8 cellular contexts compared by ENCODE assay signal in the genomic region with DNA sequence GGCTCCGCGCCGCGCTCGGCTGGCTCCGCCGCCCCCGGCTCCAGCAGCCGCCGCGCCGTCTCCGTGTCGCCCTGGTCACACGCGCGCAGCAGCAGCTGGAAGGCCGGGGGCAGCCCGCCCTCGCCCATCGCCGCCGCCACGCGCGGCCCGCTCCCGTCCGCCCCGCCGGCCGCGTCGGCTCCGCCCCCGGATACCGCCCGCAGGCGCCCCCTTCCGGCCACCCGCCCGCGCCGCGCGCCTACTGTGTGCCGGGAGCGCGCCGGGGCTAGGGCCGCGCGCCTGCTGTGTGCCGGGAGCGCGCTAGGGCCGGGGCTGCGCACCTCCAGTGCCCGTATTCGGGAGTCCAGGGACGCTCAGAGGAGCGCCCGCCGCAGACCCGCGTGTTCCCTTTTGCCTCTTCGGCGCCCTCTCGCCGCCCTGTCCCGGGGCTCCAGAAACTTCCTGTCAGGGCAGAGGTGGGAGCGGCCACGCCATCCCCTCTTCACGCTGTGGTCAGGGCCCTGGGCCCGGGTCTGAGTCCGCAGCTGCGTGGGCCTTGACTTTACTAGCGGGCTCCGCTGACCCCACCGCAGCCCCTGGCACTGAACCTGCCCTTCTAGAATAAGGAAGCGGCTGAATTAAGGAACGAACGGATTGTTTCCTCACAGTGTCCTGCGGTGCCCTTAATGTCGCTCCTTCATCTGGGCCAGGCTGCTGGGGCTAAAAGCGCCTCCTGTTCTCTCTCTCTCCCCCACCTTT. TPM values are rescaled to one million over a fixed set of nuclear protein-coding genes. Genes with fewer than 3 reads are reported as not detected.
DNase-seq lines count a peak whose midpoint lies in the region; ATAC-seq and TF ChIP-seq lines count a peak whose summit lies in the region.

Gene ANKS6 (minus strand): TSS at position 192 of the 738 bp plus-strand sequence. CDS start 64 bp downstream, at position 128.

- H3K9me3 Mint-ChIP-seq in T-cell: peaks cover 0 to 11% (median 9%) of the 10 kb centered on the region in 3 donors

- H3K4me1 ChIP-seq in KMS-11 (ENCODE audit: low read depth, poor library complexity, severe bottlenecking): peaks cover 21% of the 10 kb centered on the region
- H3K4me1 ChIP-seq in adrenal gland (replicated peaks in 1 of 2): peaks cover 0 to 12% of the 10 kb centered on the region in 2 donors
- H3K4me1 ChIP-seq in left ventricle myocardium inferior: peaks cover 25% of the 10 kb centered on the region
- H3K4me1 ChIP-seq in prostate gland (replicated peaks): no peaks in the 10 kb centered on the region
- H3K4me1 ChIP-seq in upper lobe of right lung: peaks cover 11% of the 10 kb centered on the region

- H3K36me3 Mint-ChIP-seq in T-cell: peaks cover 3% of the 10 kb centered on the region

- H3K27me3 ChIP-seq in KMS-11 (ENCODE audit: insufficient read depth, low read depth) (no peaks in the 10 kb centered on the region), adrenal gland (no peaks in the 10 kb centered on the region), left ventricle myocardium inferior (ENCODE audit: low read depth) (no peaks in the 10 kb centered on the region), prostate gland (replicated peaks; ENCODE audit: insufficient read depth) (no peaks in the 10 kb centered on the region), upper lobe of right lung (no peaks in the 10 kb centered on the region)

- POLR2A ChIA-PET in T-cell (lab: Charles Lee): no interaction called here

- peaks cover 30 to 44% (median 37%) of the 10 kb centered on the region in 3 donors for H3K4me1 Mint-ChIP-seq in T-cell

- CTCF ChIA-PET in T-cell (lab: Charles Lee): no interaction called here

- H3K4me2 ChIP-seq in KMS-11: peak within 1 kb of the TSS; percentile 92

- H3K4me3 ChIP-seq in KMS-11 (IDR thresholded peaks at IDR 0.05; ENCODE audit: insufficient read depth, low read depth, low read length): no peak within 1 kb of the TSS
- peak within 1 kb of the TSS in 3 of 4 donors; percentile 28 to 87 (median 60) for H3K4me3 ChIP-seq in adrenal gland
- peak within 1 kb of the TSS; percentile 78 for H3K4me3 ChIP-seq in left ventricle myocardium inferior
- H3K4me3 ChIP-seq in prostate gland: peak within 1 kb of the TSS; percentile 47 to 56
- peak within 1 kb of the TSS; percentile 73 for H3K4me3 ChIP-seq in upper lobe of right lung

- H3K27ac Mint-ChIP-seq in T-cell: peak within 1 kb of the TSS; percentile 81 to 82

- no peaks in the 10 kb centered on the region for H3K36me3 ChIP-seq in KMS-11 (ENCODE audit: insufficient read depth)
- H3K36me3 ChIP-seq in adrenal gland (replicated peaks in 1 of 2): no peaks in the 10 kb centered on the region
- no peaks in the 10 kb centered on the region for H3K36me3 ChIP-seq in left ventricle myocardium inferior
- no peaks in the 10 kb centered on the region for H3K36me3 ChIP-seq in prostate gland
- H3K36me3 ChIP-seq in upper lobe of right lung: no peaks in the 10 kb centered on the region

- ATAC-seq in GM21723 (IDR thresholded peaks at IDR 0.05; ENCODE audit: unreplicated experiment) (peak; percentile 91), T-cell (replicated peaks in 1 of 4) (peak; percentile 93 to 96 (median 94)), upper lobe of right lung (peak; percentile 96)

- peak; percentile 30 to 55 for TF ChIP-seq POLR2A in adrenal gland (IDR thresholded peaks at IDR 0.05)
- TF ChIP-seq POLR2A in prostate gland (IDR thresholded peaks at IDR 0.05): peak; percentile 16

- H3K9ac ChIP-seq in KMS-11: peak within 1 kb of the TSS; percentile 38; the same call in 1 of the 2 replicates

- H3K9me3 ChIP-seq in adrenal gland (replicated peaks in 1 of 3) (no peaks in the 10 kb centered on the region), left ventricle myocardium inferior (replicated peaks) (peaks cover 10% of the 10 kb centered on the region), prostate gland (no peaks in the 10 kb centered on the region), upper lobe of right lung (no peaks in the 10 kb centered on the region)

- H3K27ac ChIP-seq in KMS-11 (no peak within 1 kb of the TSS), adrenal gland (peak within 1 kb of the TSS in 3 of 5 donors; percentile 70 to 88 (median 74)), left ventricle myocardium inferior (replicated peaks) (peak within 1 kb of the TSS; percentile 73), prostate gland (peak within 1 kb of the TSS; percentile 63 to 66), upper lobe of right lung (peak within 1 kb of the TSS; percentile 81)

- peak within 1 kb of the TSS; percentile 94 for H2AFZ ChIP-seq in KMS-11 (ENCODE audit: low read depth)

- no peaks in the 10 kb centered on the region for H3K27me3 Mint-ChIP-seq in T-cell

- H3K4me3 Mint-ChIP-seq in T-cell: peak within 1 kb of the TSS; percentile 83 to 91 (median 88)

- peak; percentile 90 for DNase-seq in Daoy (ENCODE audit: low read depth)
- peak; percentile 41 to 89 (median 73) for DNase-seq in T-cell
- DNase-seq in adrenal gland: peak; percentile 65 to 88 (median 79)
- peak; percentile 81 for DNase-seq in left ventricle myocardium inferior
- peak; percentile 62 for DNase-seq in prostate gland (ENCODE audit: low spot score)
- DNase-seq in upper lobe of right lung: peak; percentile 93

- H4K20me1 ChIP-seq in KMS-11 (ENCODE audit: insufficient read depth): no peaks in the 10 kb centered on the region

- peaks cover 7% of the 10 kb centered on the region; the same call in 1 of the 2 replicates for H3K79me2 ChIP-seq in KMS-11 (ENCODE audit: insufficient read depth, low read depth)

- intact Hi-C loops in adrenal gland (cut with DNase I): no loop called here
- intact Hi-C loops in left ventricle myocardium inferior (cut with micrococcal nuclease): no loop called here
- intact Hi-C loops in prostate gland (cut with DNase I): no loop called here
- intact Hi-C loops in upper lobe of right lung (cut with DNase I): no loop called here

- peak; percentile 32; the same call in 1 of the 2 replicates for TF ChIP-seq CTCF in KMS-11 (conservative IDR thresholded peaks at IDR 0.05; ENCODE audit: low read depth, low read length)
- peak in 3 of 6 experiments; percentile 44 to 72 (median 69) for TF ChIP-seq CTCF in adrenal gland (IDR thresholded peaks at IDR 0.05)
- peak; percentile 63 for TF ChIP-seq CTCF in left ventricle myocardium inferior (IDR thresholded peaks at IDR 0.05; ENCODE audit: borderline replicate concordance)
- peak in 3 of 4 experiments; percentile 18 to 73 (median 47) for TF ChIP-seq CTCF in prostate gland (IDR thresholded peaks at IDR 0.05)
- TF ChIP-seq CTCF in upper lobe of right lung (IDR thresholded peaks at IDR 0.05): peak; percentile 34

- 4 to 38% (median 7%) methylated on average over 8 to 86 of the region's 86 CpGs for whole genome bisulfite sequencing in adrenal gland, 4 donors
- 11% methylated on average over 30 of the region's 86 CpGs for WGBS in prostate gland

RNA-seq across cellular contexts. Expression of gene ANKS6, which starts in this region (rescaled TPM):
- 10.3 and 28.6 TPM in 2 replicates for total RNA-seq in Daoy (2014; rRNA removed; shearing (Covaris generic))
- total RNA-seq in T-cell (10 to 100 TPM; 11.7 to 19.0 (median 14.1) TPM), adrenal gland (10 to 100 TPM in 7 of 8 donors, 1 to 10 TPM in 1; 8.1 to 28.4 (median 14.9) TPM), left ventricle myocardium inferior (4.8 TPM), prostate gland (10 to 100 TPM; 11.6 to 18.8 TPM), upper lobe of right lung (26.7 TPM)
- polyA plus RNA-seq in adrenal gland: 10 to 100 TPM in 2 of 3 donors, 1 to 10 TPM in 1; 4.3 to 18.3 (median 16.9) TPM
